Comparison of ENCODE assay signal across 1 cellular context in genomic region chr1:21775985-21776562, GRCh38.
A peak's percentile ranks its signal among the peaks of the same experiment; 100 is the strongest.
TF ChIP-seq lines count a peak whose summit lies in the region.

No MANE protein-coding gene starts in this region.

TF ChIP-seq in HepG2, 621 proteins besides CTCF, POLR2A, EP300 and RAD21 (continued from another document and continues in another):
- TF ChIP-seq, protein P1, sequence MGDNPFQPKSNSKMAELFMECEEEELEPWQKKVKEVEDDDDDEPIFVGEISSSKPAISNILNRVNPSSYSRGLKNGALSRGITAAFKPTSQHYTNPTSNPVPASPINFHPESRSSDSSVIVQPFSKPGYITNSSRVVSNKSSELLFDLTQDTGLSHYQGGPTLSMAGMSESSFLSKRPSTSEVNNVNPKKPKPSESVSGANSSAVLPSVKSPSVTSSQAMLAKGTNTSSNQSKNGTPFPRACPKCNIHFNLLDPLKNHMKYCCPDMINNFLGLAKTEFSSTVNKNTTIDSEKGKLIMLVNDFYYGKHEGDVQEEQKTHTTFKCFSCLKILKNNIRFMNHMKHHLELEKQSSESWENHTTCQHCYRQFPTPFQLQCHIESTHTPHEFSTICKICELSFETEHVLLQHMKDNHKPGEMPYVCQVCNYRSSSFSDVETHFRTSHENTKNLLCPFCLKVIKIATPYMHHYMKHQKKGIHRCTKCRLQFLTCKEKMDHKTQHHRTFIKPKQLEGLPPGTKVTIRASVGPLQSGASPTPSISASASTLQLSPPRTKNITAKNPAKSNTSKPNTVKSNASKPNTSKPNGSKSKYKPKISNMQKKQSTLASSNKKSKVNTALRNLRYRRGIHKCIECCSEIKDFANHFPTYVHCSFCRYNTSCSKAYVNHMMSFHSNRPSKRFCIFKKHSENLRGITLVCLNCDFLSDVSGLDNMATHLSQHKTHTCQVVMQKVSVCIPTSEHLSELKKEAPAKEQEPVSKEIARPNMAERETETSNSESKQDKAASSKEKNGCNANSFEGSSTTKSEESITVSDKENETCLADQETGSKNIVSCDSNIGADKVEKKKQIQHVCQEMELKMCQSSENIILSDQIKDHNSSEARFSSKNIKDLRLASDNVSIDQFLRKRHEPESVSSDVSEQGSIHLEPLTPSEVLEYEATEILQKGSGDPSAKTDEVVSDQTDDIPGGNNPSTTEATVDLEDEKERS (CRISPR knock-in tag; IDR thresholded peaks at IDR 0.05), result no peak
- TF ChIP-seq CEBPB (IDR thresholded peaks at IDR 0.05; ENCODE audit: borderline replicate concordance, low read depth, low read length) (peak; percentile 82), ZBTB46 (CRISPR knock-in tag; IDR thresholded peaks at IDR 0.05; ENCODE audit: borderline replicate concordance) (no peak), RCOR2 (CRISPR knock-in tag; IDR thresholded peaks at IDR 0.05) (peak; percentile 96), ZNF34 (CRISPR knock-in tag; IDR thresholded peaks at IDR 0.05; ENCODE audit: borderline replicate concordance) (no peak), FOXK1 (CRISPR knock-in tag; IDR thresholded peaks at IDR 0.05; ENCODE audit: borderline replicate concordance, low read depth) (peak; percentile 99), GLMP (CRISPR knock-in tag; IDR thresholded peaks at IDR 0.05; ENCODE audit: borderline replicate concordance) (no peak), ZNF124 (CRISPR knock-in tag; IDR thresholded peaks at IDR 0.05) (no peak), ZUFSP (CRISPR knock-in tag; IDR thresholded peaks at IDR 0.05; ENCODE audit: borderline replicate concordance) (no peak), HES4 (CRISPR knock-in tag; IDR thresholded peaks at IDR 0.05; ENCODE audit: borderline replicate concordance) (no peak), ZNF512 (CRISPR knock-in tag; IDR thresholded peaks at IDR 0.05) (no peak), ZNF44 (CRISPR knock-in tag; IDR thresholded peaks at IDR 0.05) (no peak), MAFF (IDR thresholded peaks at IDR 0.05; ENCODE audit: low read depth, low read length) (peak; percentile 24; the same call in 1 of the 2 replicates), ZNF644 (CRISPR knock-in tag; IDR thresholded peaks at IDR 0.05; ENCODE audit: low read depth) (no peak), RXRA (CRISPR knock-in tag; IDR thresholded peaks at IDR 0.05) (peak; percentile 50; the same call in 1 of the 2 replicates), MEIS2 (CRISPR knock-in tag; IDR thresholded peaks at IDR 0.05) (peak; percentile 46; the same call in 1 of the 2 replicates), SIX1 (CRISPR knock-in tag; IDR thresholded peaks at IDR 0.05; ENCODE audit: borderline replicate concordance) (peak; percentile 87; the same call in 1 of the 2 replicates), ZNF652 (CRISPR knock-in tag; IDR thresholded peaks at IDR 0.05; ENCODE audit: borderline replicate concordance, low read depth) (no peak; the same call in 1 of the 2 replicates), ZNF879 (CRISPR knock-in tag; IDR thresholded peaks at IDR 0.05) (no peak), ZBTB42 (CRISPR knock-in tag; IDR thresholded peaks at IDR 0.05) (no peak), CBX1 (IDR thresholded peaks at IDR 0.05; ENCODE audit: low read depth) (no peak), PPARG (CRISPR knock-in tag; conservative IDR thresholded peaks at IDR 0.05) (peak; percentile 63), GATA4 (IDR thresholded peaks at IDR 0.05; ENCODE audit: borderline replicate concordance, low read depth) (peak; percentile 60; the same call in 1 of the 2 replicates)
- TF ChIP-seq, protein P2, sequence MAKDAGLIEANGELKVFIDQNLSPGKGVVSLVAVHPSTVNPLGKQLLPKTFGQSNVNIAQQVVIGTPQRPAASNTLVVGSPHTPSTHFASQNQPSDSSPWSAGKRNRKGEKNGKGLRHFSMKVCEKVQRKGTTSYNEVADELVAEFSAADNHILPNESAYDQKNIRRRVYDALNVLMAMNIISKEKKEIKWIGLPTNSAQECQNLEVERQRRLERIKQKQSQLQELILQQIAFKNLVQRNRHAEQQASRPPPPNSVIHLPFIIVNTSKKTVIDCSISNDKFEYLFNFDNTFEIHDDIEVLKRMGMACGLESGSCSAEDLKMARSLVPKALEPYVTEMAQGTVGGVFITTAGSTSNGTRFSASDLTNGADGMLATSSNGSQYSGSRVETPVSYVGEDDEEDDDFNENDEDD (CRISPR knock-in tag; IDR thresholded peaks at IDR 0.05; ENCODE audit: borderline replicate concordance), result no peak
- TF ChIP-seq, protein P3, sequence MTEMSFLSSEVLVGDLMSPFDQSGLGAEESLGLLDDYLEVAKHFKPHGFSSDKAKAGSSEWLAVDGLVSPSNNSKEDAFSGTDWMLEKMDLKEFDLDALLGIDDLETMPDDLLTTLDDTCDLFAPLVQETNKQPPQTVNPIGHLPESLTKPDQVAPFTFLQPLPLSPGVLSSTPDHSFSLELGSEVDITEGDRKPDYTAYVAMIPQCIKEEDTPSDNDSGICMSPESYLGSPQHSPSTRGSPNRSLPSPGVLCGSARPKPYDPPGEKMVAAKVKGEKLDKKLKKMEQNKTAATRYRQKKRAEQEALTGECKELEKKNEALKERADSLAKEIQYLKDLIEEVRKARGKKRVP (CRISPR knock-in tag; IDR thresholded peaks at IDR 0.05), result peak in 1 of 2 experiments; percentile 83; a peak in 1 of 4 replicates
- TF ChIP-seq, protein P4, sequence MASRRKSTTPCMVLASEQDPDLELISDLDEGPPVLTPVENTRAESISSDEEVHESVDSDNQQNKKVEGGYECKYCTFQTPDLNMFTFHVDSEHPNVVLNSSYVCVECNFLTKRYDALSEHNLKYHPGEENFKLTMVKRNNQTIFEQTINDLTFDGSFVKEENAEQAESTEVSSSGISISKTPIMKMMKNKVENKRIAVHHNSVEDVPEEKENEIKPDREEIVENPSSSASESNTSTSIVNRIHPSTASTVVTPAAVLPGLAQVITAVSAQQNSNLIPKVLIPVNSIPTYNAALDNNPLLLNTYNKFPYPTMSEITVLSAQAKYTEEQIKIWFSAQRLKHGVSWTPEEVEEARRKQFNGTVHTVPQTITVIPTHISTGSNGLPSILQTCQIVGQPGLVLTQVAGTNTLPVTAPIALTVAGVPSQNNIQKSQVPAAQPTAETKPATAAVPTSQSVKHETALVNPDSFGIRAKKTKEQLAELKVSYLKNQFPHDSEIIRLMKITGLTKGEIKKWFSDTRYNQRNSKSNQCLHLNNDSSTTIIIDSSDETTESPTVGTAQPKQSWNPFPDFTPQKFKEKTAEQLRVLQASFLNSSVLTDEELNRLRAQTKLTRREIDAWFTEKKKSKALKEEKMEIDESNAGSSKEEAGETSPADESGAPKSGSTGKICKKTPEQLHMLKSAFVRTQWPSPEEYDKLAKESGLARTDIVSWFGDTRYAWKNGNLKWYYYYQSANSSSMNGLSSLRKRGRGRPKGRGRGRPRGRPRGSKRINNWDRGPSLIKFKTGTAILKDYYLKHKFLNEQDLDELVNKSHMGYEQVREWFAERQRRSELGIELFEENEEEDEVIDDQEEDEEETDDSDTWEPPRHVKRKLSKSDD (CRISPR knock-in tag; IDR thresholded peaks at IDR 0.05; ENCODE audit: low read depth), result no peak
- TF ChIP-seq, protein P5, sequence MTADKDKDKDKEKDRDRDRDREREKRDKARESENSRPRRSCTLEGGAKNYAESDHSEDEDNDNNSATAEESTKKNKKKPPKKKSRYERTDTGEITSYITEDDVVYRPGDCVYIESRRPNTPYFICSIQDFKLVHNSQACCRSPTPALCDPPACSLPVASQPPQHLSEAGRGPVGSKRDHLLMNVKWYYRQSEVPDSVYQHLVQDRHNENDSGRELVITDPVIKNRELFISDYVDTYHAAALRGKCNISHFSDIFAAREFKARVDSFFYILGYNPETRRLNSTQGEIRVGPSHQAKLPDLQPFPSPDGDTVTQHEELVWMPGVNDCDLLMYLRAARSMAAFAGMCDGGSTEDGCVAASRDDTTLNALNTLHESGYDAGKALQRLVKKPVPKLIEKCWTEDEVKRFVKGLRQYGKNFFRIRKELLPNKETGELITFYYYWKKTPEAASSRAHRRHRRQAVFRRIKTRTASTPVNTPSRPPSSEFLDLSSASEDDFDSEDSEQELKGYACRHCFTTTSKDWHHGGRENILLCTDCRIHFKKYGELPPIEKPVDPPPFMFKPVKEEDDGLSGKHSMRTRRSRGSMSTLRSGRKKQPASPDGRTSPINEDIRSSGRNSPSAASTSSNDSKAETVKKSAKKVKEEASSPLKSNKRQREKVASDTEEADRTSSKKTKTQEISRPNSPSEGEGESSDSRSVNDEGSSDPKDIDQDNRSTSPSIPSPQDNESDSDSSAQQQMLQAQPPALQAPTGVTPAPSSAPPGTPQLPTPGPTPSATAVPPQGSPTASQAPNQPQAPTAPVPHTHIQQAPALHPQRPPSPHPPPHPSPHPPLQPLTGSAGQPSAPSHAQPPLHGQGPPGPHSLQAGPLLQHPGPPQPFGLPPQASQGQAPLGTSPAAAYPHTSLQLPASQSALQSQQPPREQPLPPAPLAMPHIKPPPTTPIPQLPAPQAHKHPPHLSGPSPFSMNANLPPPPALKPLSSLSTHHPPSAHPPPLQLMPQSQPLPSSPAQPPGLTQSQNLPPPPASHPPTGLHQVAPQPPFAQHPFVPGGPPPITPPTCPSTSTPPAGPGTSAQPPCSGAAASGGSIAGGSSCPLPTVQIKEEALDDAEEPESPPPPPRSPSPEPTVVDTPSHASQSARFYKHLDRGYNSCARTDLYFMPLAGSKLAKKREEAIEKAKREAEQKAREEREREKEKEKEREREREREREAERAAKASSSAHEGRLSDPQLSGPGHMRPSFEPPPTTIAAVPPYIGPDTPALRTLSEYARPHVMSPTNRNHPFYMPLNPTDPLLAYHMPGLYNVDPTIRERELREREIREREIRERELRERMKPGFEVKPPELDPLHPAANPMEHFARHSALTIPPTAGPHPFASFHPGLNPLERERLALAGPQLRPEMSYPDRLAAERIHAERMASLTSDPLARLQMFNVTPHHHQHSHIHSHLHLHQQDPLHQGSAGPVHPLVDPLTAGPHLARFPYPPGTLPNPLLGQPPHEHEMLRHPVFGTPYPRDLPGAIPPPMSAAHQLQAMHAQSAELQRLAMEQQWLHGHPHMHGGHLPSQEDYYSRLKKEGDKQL (CRISPR knock-in tag; IDR thresholded peaks at IDR 0.05; ENCODE audit: low read depth), result peak; percentile 99
- TF ChIP-seq, protein P6, sequence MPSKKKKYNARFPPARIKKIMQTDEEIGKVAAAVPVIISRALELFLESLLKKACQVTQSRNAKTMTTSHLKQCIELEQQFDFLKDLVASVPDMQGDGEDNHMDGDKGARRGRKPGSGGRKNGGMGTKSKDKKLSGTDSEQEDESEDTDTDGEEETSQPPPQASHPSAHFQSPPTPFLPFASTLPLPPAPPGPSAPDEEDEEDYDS (CRISPR knock-in tag; IDR thresholded peaks at IDR 0.05), result peak; percentile 28; the same call in 1 of the 2 replicates
- TF ChIP-seq, protein P7, sequence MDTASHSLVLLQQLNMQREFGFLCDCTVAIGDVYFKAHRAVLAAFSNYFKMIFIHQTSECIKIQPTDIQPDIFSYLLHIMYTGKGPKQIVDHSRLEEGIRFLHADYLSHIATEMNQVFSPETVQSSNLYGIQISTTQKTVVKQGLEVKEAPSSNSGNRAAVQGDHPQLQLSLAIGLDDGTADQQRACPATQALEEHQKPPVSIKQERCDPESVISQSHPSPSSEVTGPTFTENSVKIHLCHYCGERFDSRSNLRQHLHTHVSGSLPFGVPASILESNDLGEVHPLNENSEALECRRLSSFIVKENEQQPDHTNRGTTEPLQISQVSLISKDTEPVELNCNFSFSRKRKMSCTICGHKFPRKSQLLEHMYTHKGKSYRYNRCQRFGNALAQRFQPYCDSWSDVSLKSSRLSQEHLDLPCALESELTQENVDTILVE (CRISPR knock-in tag; IDR thresholded peaks at IDR 0.05), result peak; percentile 87; the same call in 1 of the 2 replicates
